ENCODE assay signal across 8 cellular contexts in the genomic region with DNA sequence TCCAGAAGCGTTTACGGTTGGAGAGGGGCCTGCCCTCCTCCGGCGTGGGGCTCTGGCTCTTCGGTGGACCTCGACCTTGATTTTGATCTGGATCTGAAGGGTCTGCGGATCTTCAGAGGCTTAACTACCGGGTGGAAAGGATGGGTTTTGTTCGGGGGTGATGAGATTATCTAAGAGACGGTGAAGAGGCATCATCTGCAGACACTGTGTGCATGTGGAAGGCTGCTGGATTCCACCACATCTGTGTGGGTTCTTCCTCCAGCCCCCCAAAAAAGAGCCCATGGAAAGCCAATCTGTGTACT. TPM values are rescaled to one million over a fixed set of nuclear protein-coding genes. Genes with fewer than 3 reads are reported as not detected.
DNase-seq lines count a peak whose midpoint lies in the region; ATAC-seq and TF ChIP-seq lines count a peak whose summit lies in the region.

No MANE protein-coding gene starts in this region.

- peak overlapping the region; percentile 91 for H3K27ac ChIP-seq in foreskin keratinocyte

- ATAC-seq in T-helper 17 cell (no peak), foreskin keratinocyte (no peak), HG03520 (IDR thresholded peaks at IDR 0.05; ENCODE audit: unreplicated experiment) (no peak), GM19467 (IDR thresholded peaks at IDR 0.05; ENCODE audit: unreplicated experiment) (no peak)

- TF ChIP-seq CTCF in GM12875 (IDR thresholded peaks at IDR 0.05; ENCODE audit: borderline replicate concordance, insufficient read depth, low read depth, low read length) (no peak), foreskin keratinocyte (conservative IDR thresholded peaks at IDR 0.05) (no peak)

- H3K9me3 ChIP-seq in T-helper 17 cell (ENCODE audit: control insufficient read depth, low read length, poor library complexity, severe bottlenecking), result no peaks in the 10 kb centered on the region

- H3K4me3 ChIP-seq in GM12875 (ENCODE audit: low read depth, low read length) (peak overlapping the region; percentile 75), skeletal muscle cell (ENCODE audit: low read depth, low read length) (peak overlapping the region; percentile 66)

- peak overlapping the region; percentile 74 for H3K4me3 Mint-ChIP-seq in T-helper 17 cell

- peaks cover 5% of the 10 kb centered on the region for H3K27me3 Mint-ChIP-seq in T-helper 17 cell

- no peak for DNase-seq in T-helper 17 cell
- no peak for DNase-seq in foreskin keratinocyte
- no peak for DNase-seq in skeletal muscle cell (ENCODE audit: low read depth)
- no peak for DNase-seq in activated CD4-positive, CD25-positive, alpha-beta regulatory T cell (lab: John Stamatoyannopoulos, UW)
- DNase-seq in NCI-H510A treated with DMSO at 0.1 percent for 48 hours (lab: John Stamatoyannopoulos, UW), result no peak

- H3K27me3 ChIP-seq in foreskin keratinocyte, result no peaks in the 10 kb centered on the region

- H3K27ac Mint-ChIP-seq in T-helper 17 cell, result no peak overlapping the region

- H3K4me1 Mint-ChIP-seq in T-helper 17 cell, result peaks cover 2% of the 10 kb centered on the region

- no peaks in the 10 kb centered on the region for H3K36me3 Mint-ChIP-seq in T-helper 17 cell (ENCODE audit: low read depth)

- H3K4me1 ChIP-seq in foreskin keratinocyte, result peaks cover 14% of the 10 kb centered on the region

RNA-seq across cellular contexts. Expression of a gene that starts 1.0 kb away (rescaled TPM):
- total RNA-seq in T-helper 17 cell (10 to 100 TPM in 1 of 2 donors, 1 to 10 TPM in 1; 2.5 to 31.0 TPM), foreskin keratinocyte (14.7 and 21.1 TPM in 2 replicates)
- polyA plus RNA-seq in foreskin keratinocyte, result 13.6 and 21.5 TPM in 2 replicates
